Comparison of ENCODE assay signal across 19 cellular contexts in genomic region chr3:155658669-155659068, GRCh38.
A peak's percentile ranks its signal among the peaks of the same experiment; 100 is the strongest.
DNase-seq lines count a peak whose midpoint lies in the region; ATAC-seq and FAIRE-seq lines count a peak whose summit lies in the region.
"Had no signal": no experiment of that assay in that cellular context is flagged by ENCODE, and none has a peak within 500 bp of the region (broad histone marks: within the 10 kb centered on the region; RNA-seq: fewer than 3 reads in every experiment).

No MANE protein-coding gene starts in this region.

- H3K4me3 ChIP-seq in small intestine (ENCODE audit: low read depth in 1 of 2, low read length in 2 of 2) = no peak overlapping the region
- H3K4me3 ChIP-seq: BLaER1, GM12878, HAP-1 had no signal

- H3K36me3 ChIP-seq in small intestine (ENCODE audit: control insufficient read depth in 2 of 2, insufficient read depth in 2 of 2, low read length in 2 of 2) = no peaks in the 10 kb centered on the region
- H3K36me3 ChIP-seq: BLaER1, HAP-1 had no signal

- peak; percentile 48 for DNase-seq in NCI-H1105 treated with DMSO at 0.1 percent for 48 hours (lab: John Stamatoyannopoulos, UW)
- no peak for DNase-seq in NCI-H1105 (lab: John Stamatoyannopoulos, UW)
- DNase-seq in NCI-H69 (lab: John Stamatoyannopoulos, UW) = peak; percentile 39
- peak; percentile 88 for DNase-seq in small intestine
- no peak for DNase-seq in activated gamma-delta T cell (lab: John Stamatoyannopoulos, UW)
- DNase-seq: 8988T; CD4-positive, alpha-beta memory T cell; DMS53; EL; IMR-90 had no signal

- 14 to 58% (median 39%) methylated on average over 2 of the region's 2 CpGs for WGBS in small intestine, 3 donors

- ATAC-seq in GM18511 (IDR thresholded peaks at IDR 0.05; ENCODE audit: unreplicated experiment) (no peak), HG03097 (IDR thresholded peaks at IDR 0.05; ENCODE audit: low FRiP score, unreplicated experiment) (no peak)
- ATAC-seq: GM12878 had no signal

- H3K27ac ChIP-seq in small intestine (ENCODE audit: low read depth in 1 of 2, low read length in 1 of 2) = no peak overlapping the region
- H3K27ac ChIP-seq: BLaER1 had no signal

- peaks cover 0 to 5% of the 10 kb centered on the region in 2 donors for H3K4me1 ChIP-seq in small intestine (ENCODE audit: control insufficient read depth in 2 of 2, insufficient read depth in 1 of 2, low read depth in 1 of 2, low read length in 1 of 2)
- H3K4me1 ChIP-seq: HAP-1 had no signal

- no peaks in the 10 kb centered on the region for H3K9me3 ChIP-seq in small intestine (ENCODE audit: control insufficient read depth, low read depth)
- H3K9me3 ChIP-seq: BLaER1, HAP-1 had no signal

- no peaks in the 10 kb centered on the region for H3K27me3 ChIP-seq in small intestine (ENCODE audit: control insufficient read depth in 2 of 2, insufficient read depth in 2 of 2, low read length in 2 of 2)
- H3K27me3 ChIP-seq: BLaER1 had no signal

- FAIRE-seq in islet of Langerhans (lab: Jason Lieb, UNC) = peak; percentile 24
- FAIRE-seq in small intestine (lab: Jason Lieb, UNC) = no peak
- FAIRE-seq: GM12878, GM19239, H1, HTR-8/SVneo had no signal

Comparison
In these comparisons a context has a peak if more than half of its experiments do, and no peak if none do; other contexts are left out.
1. DNase-seq: peak in NCI-H1105 treated with DMSO at 0.1 percent for 48 hours (single experiment), NCI-H69 (single experiment) and small intestine (single experiment); none in NCI-H1105 (single experiment) and activated gamma-delta T cell (single experiment).